Comparison of ENCODE assay signal across 25 cellular contexts in genomic region chr20:10707791-10708190, GRCh38. TPM values are rescaled to one million over a fixed set of nuclear protein-coding genes. Genes with fewer than 3 reads are reported as not detected.
DNase-seq lines count a peak whose midpoint lies in the region; ATAC-seq, FAIRE-seq and TF ChIP-seq lines count a peak whose summit lies in the region.
"Had no signal": no experiment of that assay in that cellular context is flagged by ENCODE, and none has a peak within 500 bp of the region (broad histone marks: within the 10 kb centered on the region; RNA-seq: fewer than 3 reads in every experiment).

No MANE protein-coding gene starts in this region.

- H3K4me1 ChIP-seq in HepG2 (ENCODE audit: insufficient read depth, low read length) (peaks cover 81% of the 10 kb centered on the region), right lobe of liver (peaks cover 0 to 43% (median 22%) of the 10 kb centered on the region in 4 donors), osteoblast (ENCODE audit: insufficient read depth, low read length) (peaks cover 30% of the 10 kb centered on the region)
- H3K4me1 ChIP-seq: BE2C had no signal

- H3K36me3 ChIP-seq in HepG2 (replicated peaks in 1 of 2; ENCODE audit: control insufficient read depth in 1 of 2, insufficient read depth in 2 of 2, low read length in 2 of 2) (no peaks in the 10 kb centered on the region), right lobe of liver (no peaks in the 10 kb centered on the region), osteoblast (ENCODE audit: insufficient read depth, low read length) (no peaks in the 10 kb centered on the region)
- H3K36me3 ChIP-seq: BE2C, HAP-1 had no signal

- TF ChIP-seq RAD21 in HepG2 (CRISPR knock-in tag; IDR thresholded peaks at IDR 0.05) = no peak

- in situ Hi-C loops in HepG2 (cut with HindIII; ENCODE audit: extremely low pct_ligation_motif_present, low pct_unique_long_range_greater_than_20kb) = no loop called here

- ATAC-seq in HepG2 (no peak), right lobe of liver (no peak), GM19455 (IDR thresholded peaks at IDR 0.05; ENCODE audit: unreplicated experiment) (no peak)

- WGBS in HepG2 (ENCODE audit: low lambda C conversion rate) = 92% methylated on average over 1 of the region's 1 CpG
- 88% methylated on average over 1 of the region's 1 CpG for WGBS in right lobe of liver (ENCODE audit: insufficient coverage, low coverage, low lambda C conversion rate, missing lambda C conversion rate)

- H3K4me2 ChIP-seq in HepG2 (ENCODE audit: low read depth, low read length) = peak overlapping the region; percentile 63; the same call in 1 of the 2 replicates
- H3K4me2 ChIP-seq in osteoblast (ENCODE audit: insufficient read depth, low read length) = no peak overlapping the region
- H3K4me2 ChIP-seq: KMS-11 had no signal

- TF ChIP-seq EP300 in HepG2 (IDR thresholded peaks at IDR 0.05; ENCODE audit: low read depth in 2 of 2, low read length in 2 of 2) (no peak), HepG2 (CRISPR knock-in tag; IDR thresholded peaks at IDR 0.05; ENCODE audit: borderline replicate concordance) (no peak)

- H3K79me2 ChIP-seq in HepG2 (ENCODE audit: insufficient read depth, low read length) = no peaks in the 10 kb centered on the region
- no peaks in the 10 kb centered on the region for H3K79me2 ChIP-seq in osteoblast (ENCODE audit: insufficient read depth, low read length)

- H4K20me1 ChIP-seq in HepG2 (ENCODE audit: insufficient read depth, low read length) (no peaks in the 10 kb centered on the region), osteoblast (ENCODE audit: insufficient read depth, low read length) (no peaks in the 10 kb centered on the region)

- H3K27ac ChIP-seq in HepG2 (ENCODE audit: extremely low read length, insufficient read depth, low read length) (peak overlapping the region; percentile 93), right lobe of liver (peak overlapping the region in 1 of 3 donors; percentile 15), coronary artery (peak overlapping the region; percentile 11 to 66), osteoblast (ENCODE audit: low read depth, low read length) (peak overlapping the region; percentile 82)
- H3K27ac ChIP-seq: 22Rv1, KMS-11, SK-N-MC had no signal

- TF ChIP-seq CTCF in HepG2 (CRISPR knock-in tag; IDR thresholded peaks at IDR 0.05) = no peak
- no peak for TF ChIP-seq CTCF in right lobe of liver (IDR thresholded peaks at IDR 0.05)
- TF ChIP-seq CTCF in coronary artery (IDR thresholded peaks at IDR 0.05) = no peak
- TF ChIP-seq CTCF in osteoblast (IDR thresholded peaks at IDR 0.05; ENCODE audit: extremely low read depth, low read depth, low read length) = no peak
- no peak for TF ChIP-seq CTCF in GM10266 (IDR thresholded peaks at IDR 0.05; ENCODE audit: control insufficient read depth, insufficient read depth, low read depth, missing control alignments)

- no TSS peak for BruUV-seq in HepG2 (replicated peaks; lab: Mats Ljungman, UMichigan)

- no peak for TF ChIP-seq POLR2A in HepG2 (IDR thresholded peaks at IDR 0.05; ENCODE audit: insufficient read depth in 1 of 2, low read depth in 2 of 2, low read length in 2 of 2)
- TF ChIP-seq POLR2A in right lobe of liver (IDR thresholded peaks at IDR 0.05) = no peak

- H3K4me3 ChIP-seq in HepG2 (replicated peaks in 1 of 3; ENCODE audit: insufficient read depth in 1 of 3, low read depth in 2 of 3, low read length in 3 of 3) (no peak overlapping the region), right lobe of liver (no peak overlapping the region), coronary artery (no peak overlapping the region), osteoblast (ENCODE audit: insufficient read depth, low read length) (no peak overlapping the region)
- H3K4me3 ChIP-seq: HAP-1, SK-N-MC had no signal

- H3K9ac ChIP-seq in HepG2 (ENCODE audit: insufficient read depth, low read depth, low read length) = peak overlapping the region; percentile 42; the same call in 1 of the 2 replicates
- H3K9ac ChIP-seq: KMS-11 had no signal

- H3K9me3 ChIP-seq in HepG2 (ENCODE audit: low read length) = no peaks in the 10 kb centered on the region
- H3K9me3 ChIP-seq in right lobe of liver = no peaks in the 10 kb centered on the region
- no peaks in the 10 kb centered on the region for H3K9me3 ChIP-seq in osteoblast (ENCODE audit: low read depth, low read length)
- H3K9me3 ChIP-seq: BE2C, HAP-1 had no signal

- peak overlapping the region; percentile 6 for H2AFZ ChIP-seq in HepG2 (ENCODE audit: low read length)
- peak overlapping the region; percentile 53 for H2AFZ ChIP-seq in osteoblast (ENCODE audit: low read length)

- H3K27me3 ChIP-seq in HepG2 (ENCODE audit: control insufficient read depth in 1 of 2, insufficient read depth in 2 of 2, low read length in 2 of 2) (no peaks in the 10 kb centered on the region), right lobe of liver (no peaks in the 10 kb centered on the region), osteoblast (ENCODE audit: insufficient read depth, low read length) (no peaks in the 10 kb centered on the region)
- H3K27me3 ChIP-seq: BE2C had no signal

- no peak for DNase-seq in HepG2 (ENCODE audit: low spot score)
- no peak for DNase-seq in right lobe of liver
- no peak for DNase-seq in coronary artery (ENCODE audit: low spot score)
- DNase-seq in osteoblast (ENCODE audit: insufficient read length, low spot score, missing footprints) = no peak
- DNase-seq in activated naive CD4-positive, alpha-beta T cell treated with anti-CD3 and anti-CD28 coated beads, Interleukin-2, amount 50 U/mL, for 16 hours = no peak
- no peak for DNase-seq in GM10266 (ENCODE audit: extremely low spot score)
- DNase-seq: ACHN; BE2C; CD8-positive, alpha-beta memory T cell; DMS153; DND-41; GOT3; HFFc6; MM.1S; NCI-H2029; NCI-H526; NK-92 treated with Interleukin-12 subunit alpha and Interleukin-12 subunit beta, amount 100 ng/mL, for 24 hours; RPMI8226; SHP77 treated with DMSO at 0.1 percent for 48 hours had no signal

- POLR2A ChIA-PET in HepG2 (lab: Yijun Ruan, JAX) = interaction anchor here (1.2 to 4.1 kb wide), 2 partner anchors 33 to 36 kb away, joined by 3 to 37 read pairs; partner anchors contain the start of gene JAG1

- intact Hi-C loops in HepG2 (cut with micrococcal nuclease; ENCODE audit: unreplicated experiment) = loop anchor here (5.0 kb wide), 2 partner anchors 150 to 340 kb away; no protein-coding TSS in a partner anchor
- intact Hi-C loops in right lobe of liver (cut with DNase I) = no loop called here

- FAIRE-seq in HepG2 (lab: Jason Lieb, UNC) = no peak

- CTCF ChIA-PET in HepG2 (lab: Yijun Ruan, JAX; ENCODE audit: low intra/inter-chr PET ratio, low total read pairs) = no interaction called here

TF ChIP-seq in HepG2, 621 proteins besides CTCF, POLR2A, EP300 and RAD21:
- TF ChIP-seq CEBPB (IDR thresholded peaks at IDR 0.05; ENCODE audit: borderline replicate concordance, low read depth, low read length) = peak; percentile 89
- TF ChIP-seq GPN1 (CRISPR knock-in tag; IDR thresholded peaks at IDR 0.05; ENCODE audit: borderline replicate concordance) = no peak
TF ChIP-seq in HepG2: peak in this region for 1.

RNA-seq across cellular contexts. Expression of gene JAG1, which starts 34.0 kb away (rescaled TPM):
- 18.1 and 56.3 TPM in 2 replicates for total RNA-seq in HepG2 (2016; rRNA removed; fragmentation: Illumina TruSeq; extraction: Trizol)
- total RNA-seq in HepG2 (2016; cell fraction: cytosol; rRNA removed; fragmentation: Illumina TruSeq; extraction: Trizol; ENCODE audit: low read depth) = 30.6 and 34.3 TPM in 2 replicates
- total RNA-seq in HepG2 (2016; cell fraction: insoluble cytoplasmic fraction; rRNA removed; fragmentation: Illumina TruSeq; extraction: Trizol) = 15.5 and 55.3 TPM in 2 replicates
- total RNA-seq in HepG2 (2016; cell fraction: membrane; rRNA removed; fragmentation: Illumina TruSeq; extraction: Trizol) = 13.4 and 15.1 TPM in 2 replicates
- total RNA-seq in HepG2 (2016; cell fraction: nucleus; rRNA removed; fragmentation: Illumina TruSeq; extraction: Trizol) = 102 and 121 TPM in 2 replicates
- 43.0 and 47.1 TPM in 2 replicates for polyA plus RNA-seq in HepG2 (2011; rRNA removed)
- 33.0 and 33.7 TPM in 2 replicates for polyA plus RNA-seq in HepG2 (2011; cell fraction: cytosol; rRNA removed)
- polyA plus RNA-seq in HepG2 (2011; cell fraction: nucleus; rRNA removed) = 120 and 155 TPM in 2 replicates
- 35.8 and 54.0 TPM in 2 replicates for polyA plus RNA-seq in HepG2 (2012)
- 0.86 and 1.3 TPM in 2 replicates for polyA plus RNA-seq in HepG2 (2016; cell fraction: cytosol; fragmentation: Illumina TruSeq; extraction: Trizol; ENCODE audit: low read depth)
- 9.4 and 10.2 TPM in 2 replicates for polyA plus RNA-seq in HepG2 (2016; cell fraction: insoluble cytoplasmic fraction; fragmentation: Illumina TruSeq; extraction: Trizol; ENCODE audit: low read depth)
- polyA plus RNA-seq in HepG2 (2016; cell fraction: membrane; fragmentation: Illumina TruSeq; extraction: Trizol; ENCODE audit: low read depth) = 2.2 and 3.0 TPM in 2 replicates
- 112 and 122 TPM in 2 replicates for polyA plus RNA-seq in HepG2 (2016; cell fraction: nucleus; fragmentation: Illumina TruSeq; extraction: Trizol; ENCODE audit: insufficient read depth, low read depth)
- polyA minus RNA-seq in HepG2 (2011; rRNA and poly(A)+ RNA removed; ENCODE audit: low replicate concordance) = 8.0 and 192 TPM in 2 replicates
- 103 and 108 TPM in 2 replicates for polyA minus RNA-seq in HepG2 (2011; cell fraction: cytosol; rRNA and poly(A)+ RNA removed)
- 248 and 302 TPM in 2 replicates for polyA minus RNA-seq in HepG2 (2011; cell fraction: nucleus; rRNA and poly(A)+ RNA removed)
- total RNA-seq in right lobe of liver = 1 to 10 TPM; 3.1 to 8.5 (median 6.7) TPM
- total RNA-seq in osteoblast = 49.2 and 60.1 TPM in 2 replicates
- polyA plus RNA-seq: IgD-negative memory B cell had no signal
